Comparison of ENCODE assay signal across 38 cellular contexts in the genomic region with DNA sequence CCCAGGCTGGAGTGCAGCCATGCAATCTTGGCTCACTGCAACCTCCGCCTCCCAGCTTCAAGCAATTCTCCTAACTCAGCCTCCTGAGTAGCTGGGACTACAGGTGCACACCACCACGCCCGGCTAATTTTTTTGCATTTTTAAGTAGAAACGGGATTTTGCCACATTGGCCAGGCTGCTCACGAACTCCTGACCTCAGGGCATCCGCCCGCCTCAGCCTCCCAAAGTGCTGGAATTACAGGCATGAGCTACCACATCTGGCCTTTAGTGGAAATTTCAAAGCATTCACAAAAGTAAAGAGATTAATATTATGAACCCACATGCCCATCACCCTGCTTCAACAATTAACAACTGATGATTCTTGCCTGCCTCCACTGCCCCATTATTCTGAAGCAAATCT.
"Had no signal": no experiment of that assay in that cellular context is flagged by ENCODE, and none has a peak within 500 bp of the region (broad histone marks: within the 10 kb centered on the region; RNA-seq: fewer than 3 reads in every experiment).

No MANE protein-coding gene starts in this region.

- DNase-seq: activated effector memory CD4-positive, alpha-beta T cell treated with anti-CD3 and anti-CD28 coated beads, Interleukin-2, amount 50 U/mL, for 16 hours; activated effector memory CD4-positive, alpha-beta T cell treated with Interleukin-2 at 50 U/mL for 16 hours; activated gamma-delta T cell; activated gamma-delta T cell treated with Interleukin-2 at 50 U/mL for 16 hours; activated naive CD4-positive, alpha-beta T cell; activated naive CD4-positive, alpha-beta T cell treated with anti-CD3 and anti-CD28 coated beads for 36 hours; activated naive CD4-positive, alpha-beta T cell treated with anti-CD3 and anti-CD28 coated beads, Interleukin-2, amount 10 ng/mL, durations not matched to agents 7 days and 5 days; activated naive CD4-positive, alpha-beta T cell treated with anti-CD3 and anti-CD28 coated beads, Interleukin-2, amount 50 U/mL, for 16 hours; activated naive CD4-positive, alpha-beta T cell treated with Interleukin-2 at 50 U/mL for 16 hours; activated naive CD8-positive, alpha-beta T cell treated with anti-CD3 and anti-CD28 coated beads for 36 hours; activated naive CD8-positive, alpha-beta T cell treated with anti-CD3 and anti-CD28 coated beads, Interleukin-2, amount 10 ng/mL, durations not matched to agents 7 days and 5 days; activated naive CD8-positive, alpha-beta T cell treated with anti-CD3 and anti-CD28 coated beads, Interleukin-2, amount 50 U/mL, for 24 hours; activated T-cell treated with anti-CD3 and anti-CD28 coated beads, Interleukin-2, amount 50 U/mL, for 1 hour; activated T-cell treated with anti-CD3 and anti-CD28 coated beads, Interleukin-2, amount 50 U/mL, for 24 hours; activated T-cell treated with anti-CD3 and anti-CD28 coated beads, Interleukin-2, amount 50 U/mL, for 4 hours; activated T-cell treated with anti-CD3 and anti-CD28 coated beads, Interleukin-2, amount 50 U/mL, for 48 hours; activated T-cell treated with anti-CD3 and anti-CD28 coated beads, Interleukin-2, amount 50 U/mL, for 72 hours; adrenal gland; amniotic stem cell; amygdala; anterior cingulate cortex; aorta; body of pancreas; brain microvascular endothelial cell; caudate nucleus; central memory CD4-positive, alpha-beta T cell; cerebellar nuclear complex had no signal

- H3K9me3 Mint-ChIP-seq: activated naive CD4-positive, alpha-beta T cell treated with anti-CD3 and anti-CD28 coated beads for 36 hours; activated naive CD4-positive, alpha-beta T cell treated with anti-CD3 and anti-CD28 coated beads, Interleukin-2, amount 10 ng/mL, durations not matched to agents 7 days and 5 days; activated naive CD4-positive, alpha-beta T cell treated with anti-CD3 and anti-CD28 coated beads, Interleukin-2, amount 50 U/mL, for 24 hours; activated naive CD4-positive, alpha-beta T cell treated with anti-CD3 and anti-CD28 coated beads, Interleukin-2, amount 50 U/mL, for 72 hours; activated naive CD8-positive, alpha-beta T cell treated with anti-CD3 and anti-CD28 coated beads for 36 hours; activated naive CD8-positive, alpha-beta T cell treated with anti-CD3 and anti-CD28 coated beads, Interleukin-2, amount 10 ng/mL, durations not matched to agents 7 days and 5 days; activated naive CD8-positive, alpha-beta T cell treated with anti-CD3 and anti-CD28 coated beads, Interleukin-2, amount 50 U/mL, for 24 hours; activated T-cell treated with anti-CD3 and anti-CD28 coated beads, Interleukin-2, amount 50 U/mL, for 24 hours; activated T-cell treated with anti-CD3 and anti-CD28 coated beads, Interleukin-2, amount 50 U/mL, for 4 hours; activated T-cell treated with anti-CD3 and anti-CD28 coated beads, Interleukin-2, amount 50 U/mL, for 72 hours; activated T-helper 1 cell treated with anti-CD3 and anti-CD28 coated beads, Interleukin-12 subunit alpha, Interleukin-12 subunit beta, Interleukin-2, Interleukin-4 antibody, amounts not matched to agents 30 ng/mL and 10 ng/mL and 1 ng/mL, durations not matched to agents 14 hours and 24 hours and 36 hours; activated T-helper 17 cell treated with anti-CD3 and anti-CD28 coated beads, Interleukin-2, amount 50 U/mL, for 72 hours; activated T-helper 2 cell treated with anti-CD3 and anti-CD28 coated beads, Interferon-gamma antibody, Interleukin-2, Interleukin-4, amounts not matched to agents 10 μg/mL and 5 μg/mL and 100 μg/mL, durations not matched to agents 14 hours and 24 hours and 36 hours; central memory CD8-positive, alpha-beta T cell had no signal

- H3K36me3 Mint-ChIP-seq: activated naive CD4-positive, alpha-beta T cell treated with anti-CD3 and anti-CD28 coated beads, Interleukin-2, amount 10 ng/mL, durations not matched to agents 7 days and 5 days; activated naive CD4-positive, alpha-beta T cell treated with anti-CD3 and anti-CD28 coated beads, Interleukin-2, amount 50 U/mL, for 24 hours; activated naive CD4-positive, alpha-beta T cell treated with anti-CD3 and anti-CD28 coated beads, Interleukin-2, amount 50 U/mL, for 72 hours; activated naive CD8-positive, alpha-beta T cell; activated naive CD8-positive, alpha-beta T cell treated with anti-CD3 and anti-CD28 coated beads for 36 hours; activated naive CD8-positive, alpha-beta T cell treated with anti-CD3 and anti-CD28 coated beads, Interleukin-2, amount 10 ng/mL, durations not matched to agents 7 days and 5 days; brain had no signal

- H3K4me3 Mint-ChIP-seq: activated naive CD4-positive, alpha-beta T cell treated with anti-CD3 and anti-CD28 coated beads for 36 hours; activated naive CD4-positive, alpha-beta T cell treated with anti-CD3 and anti-CD28 coated beads, Interleukin-2, amount 10 ng/mL, durations not matched to agents 7 days and 5 days; activated naive CD4-positive, alpha-beta T cell treated with anti-CD3 and anti-CD28 coated beads, Interleukin-2, amount 50 U/mL, for 24 hours; activated naive CD8-positive, alpha-beta T cell; activated naive CD8-positive, alpha-beta T cell treated with anti-CD3 and anti-CD28 coated beads for 36 hours; activated naive CD8-positive, alpha-beta T cell treated with anti-CD3 and anti-CD28 coated beads, Interleukin-2, amount 10 ng/mL, durations not matched to agents 7 days and 5 days; activated naive CD8-positive, alpha-beta T cell treated with anti-CD3 and anti-CD28 coated beads, Interleukin-2, amount 50 U/mL, for 24 hours; activated T-cell treated with anti-CD3 and anti-CD28 coated beads, Interleukin-2, amount 50 U/mL, for 24 hours; activated T-cell treated with anti-CD3 and anti-CD28 coated beads, Interleukin-2, amount 50 U/mL, for 4 hours; activated T-cell treated with anti-CD3 and anti-CD28 coated beads, Interleukin-2, amount 50 U/mL, for 72 hours; activated T-helper 1 cell treated with anti-CD3 and anti-CD28 coated beads, Interleukin-12 subunit alpha, Interleukin-12 subunit beta, Interleukin-2, Interleukin-4 antibody, amounts not matched to agents 30 ng/mL and 10 ng/mL and 1 ng/mL, durations not matched to agents 14 hours and 24 hours and 36 hours; activated T-helper 17 cell treated with anti-CD3 and anti-CD28 coated beads, Interleukin-2, amount 50 U/mL, for 72 hours; brain; central memory CD8-positive, alpha-beta T cell had no signal

- H3K36me3 ChIP-seq: adrenal gland, ascending aorta, brain microvascular endothelial cell, breast epithelium, cardiac muscle cell had no signal

- H3K27me3 ChIP-seq: adrenal gland, ascending aorta, body of pancreas, brain microvascular endothelial cell, breast epithelium, cardiac muscle cell had no signal

- H3K4me1 Mint-ChIP-seq: activated naive CD4-positive, alpha-beta T cell treated with anti-CD3 and anti-CD28 coated beads, Interleukin-2, amount 50 U/mL, for 24 hours; activated naive CD8-positive, alpha-beta T cell treated with anti-CD3 and anti-CD28 coated beads for 36 hours; activated naive CD8-positive, alpha-beta T cell treated with anti-CD3 and anti-CD28 coated beads, Interleukin-2, amount 50 U/mL, for 24 hours; activated T-helper 17 cell treated with anti-CD3 and anti-CD28 coated beads, Interleukin-2, amount 50 U/mL, for 72 hours; central memory CD8-positive, alpha-beta T cell had no signal

- H3K27ac Mint-ChIP-seq: activated naive CD4-positive, alpha-beta T cell treated with anti-CD3 and anti-CD28 coated beads for 36 hours; activated naive CD4-positive, alpha-beta T cell treated with anti-CD3 and anti-CD28 coated beads, Interleukin-2, amount 10 ng/mL, durations not matched to agents 7 days and 5 days; activated naive CD4-positive, alpha-beta T cell treated with anti-CD3 and anti-CD28 coated beads, Interleukin-2, amount 50 U/mL, for 24 hours; activated naive CD4-positive, alpha-beta T cell treated with anti-CD3 and anti-CD28 coated beads, Interleukin-2, amount 50 U/mL, for 72 hours; activated naive CD8-positive, alpha-beta T cell; activated naive CD8-positive, alpha-beta T cell treated with anti-CD3 and anti-CD28 coated beads for 36 hours; activated naive CD8-positive, alpha-beta T cell treated with anti-CD3 and anti-CD28 coated beads, Interleukin-2, amount 10 ng/mL, durations not matched to agents 7 days and 5 days; activated naive CD8-positive, alpha-beta T cell treated with anti-CD3 and anti-CD28 coated beads, Interleukin-2, amount 50 U/mL, for 24 hours; activated T-cell treated with anti-CD3 and anti-CD28 coated beads, Interleukin-2, amount 50 U/mL, for 24 hours; activated T-cell treated with anti-CD3 and anti-CD28 coated beads, Interleukin-2, amount 50 U/mL, for 72 hours; activated T-helper 1 cell treated with anti-CD3 and anti-CD28 coated beads, Interleukin-12 subunit alpha, Interleukin-12 subunit beta, Interleukin-2, Interleukin-4 antibody, amounts not matched to agents 30 ng/mL and 10 ng/mL and 1 ng/mL, durations not matched to agents 14 hours and 24 hours and 36 hours; activated T-helper 17 cell treated with anti-CD3 and anti-CD28 coated beads, Interleukin-2, amount 50 U/mL, for 72 hours; activated T-helper 2 cell treated with anti-CD3 and anti-CD28 coated beads, Interferon-gamma antibody, Interleukin-2, Interleukin-4, amounts not matched to agents 10 μg/mL and 5 μg/mL and 100 μg/mL, durations not matched to agents 14 hours and 24 hours and 36 hours; brain had no signal

- ATAC-seq: activated naive CD4-positive, alpha-beta T cell treated with anti-CD3 and anti-CD28 coated beads, Interleukin-2, amount 50 U/mL, for 72 hours; activated naive CD8-positive, alpha-beta T cell treated with anti-CD3 and anti-CD28 coated beads, Interleukin-2, amount 50 U/mL, for 24 hours; activated T-cell treated with anti-CD3 and anti-CD28 coated beads, Interleukin-2, amount 50 U/mL, for 4 hours; activated T-cell treated with anti-CD3 and anti-CD28 coated beads, Interleukin-2, amount 50 U/mL, for 72 hours; activated T-helper 17 cell treated with anti-CD3 and anti-CD28 coated beads, Interleukin-2, amount 50 U/mL, for 72 hours; body of pancreas had no signal

- H3K27me3 Mint-ChIP-seq: activated naive CD8-positive, alpha-beta T cell; activated naive CD8-positive, alpha-beta T cell treated with anti-CD3 and anti-CD28 coated beads for 36 hours; activated T-helper 17 cell treated with anti-CD3 and anti-CD28 coated beads, Interleukin-2, amount 50 U/mL, for 72 hours had no signal

- H3K4me1 ChIP-seq: adrenal gland, body of pancreas, breast epithelium had no signal

- H3K4me3 ChIP-seq: adrenal gland, ascending aorta, body of pancreas, breast epithelium, cardiac muscle cell had no signal

- H3K27ac ChIP-seq: adrenal gland, ascending aorta, body of pancreas, brain microvascular endothelial cell, breast epithelium, cardiac muscle cell had no signal

- H3K9me3 ChIP-seq: adrenal gland, ascending aorta, body of pancreas, breast epithelium had no signal
